In the genomic region with DNA sequence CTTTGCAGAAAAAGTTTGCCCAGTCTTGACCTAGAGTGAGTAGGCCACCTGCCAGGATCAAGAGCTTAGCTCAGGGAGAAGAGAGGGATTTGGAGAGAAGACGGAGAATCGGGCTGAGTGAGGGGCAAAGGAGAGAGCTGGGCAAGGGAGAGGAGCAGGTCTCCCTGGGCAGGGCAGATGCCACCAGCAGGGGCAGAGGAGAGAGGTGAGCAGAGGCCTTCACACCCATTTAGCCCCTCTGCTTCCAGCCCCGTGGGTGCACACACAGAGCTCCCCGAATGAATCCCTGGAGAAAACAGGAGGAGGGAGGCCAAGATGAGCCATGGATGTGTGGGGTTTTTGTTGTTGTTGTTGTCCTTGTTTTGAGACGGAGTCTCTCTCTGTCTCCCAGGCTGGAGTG, we compare ENCODE assay signal across 21 cellular contexts. TPM values are rescaled to one million over a fixed set of nuclear protein-coding genes. Genes with fewer than 3 reads are reported as not detected.
DNase-seq lines count a peak whose midpoint lies in the region; ATAC-seq and TF ChIP-seq lines count a peak whose summit lies in the region.
"Had no signal": no experiment of that assay in that cellular context is flagged by ENCODE, and none has a peak within 500 bp of the region (broad histone marks: within the 10 kb centered on the region; RNA-seq: fewer than 3 reads in every experiment).

No MANE protein-coding gene starts in this region.

- no peak overlapping the region for H3K27ac Mint-ChIP-seq in chondrocyte (ENCODE audit: unreplicated experiment)

- H3K4me3 ChIP-seq in DND-41 (ENCODE audit: low read depth in 1 of 2, low read length in 2 of 2) (no peak overlapping the region), HEK293 (ENCODE audit: low read depth, low read length) (no peak overlapping the region), lower lobe of right lung (no peak overlapping the region), testis (no peak overlapping the region)
- H3K4me3 ChIP-seq: A549, SK-N-MC had no signal

- H3K27me3 Mint-ChIP-seq in chondrocyte (ENCODE audit: low read depth): peaks cover 12% of the 10 kb centered on the region

- H3K27ac ChIP-seq in DND-41 (ENCODE audit: low read length) (no peak overlapping the region), HEK293 (ENCODE audit: extremely low read depth, low read depth, low read length) (no peak overlapping the region), lower lobe of right lung (no peak overlapping the region), testis (no peak overlapping the region)
- H3K27ac ChIP-seq: A549, C4-2B, SK-N-MC had no signal

- H3K9me3 Mint-ChIP-seq in chondrocyte (ENCODE audit: low read depth): no peaks in the 10 kb centered on the region
- H3K9me3 Mint-ChIP-seq: IgD-negative memory B cell had no signal

- TF ChIP-seq POLR2A in testis (IDR thresholded peaks at IDR 0.05): no peak

- H3K9me3 ChIP-seq in DND-41 (ENCODE audit: insufficient read depth, low read length, severe bottlenecking): no peaks in the 10 kb centered on the region
- H3K9me3 ChIP-seq in HEK293 (ENCODE audit: control insufficient read depth, insufficient read depth, low read depth, low read length): no peaks in the 10 kb centered on the region
- H3K9me3 ChIP-seq in lower lobe of right lung: no peaks in the 10 kb centered on the region
- H3K9me3 ChIP-seq in testis: no peaks in the 10 kb centered on the region
- H3K9me3 ChIP-seq: A549 had no signal

- no peak overlapping the region for H3K9ac ChIP-seq in DND-41 (ENCODE audit: low read depth, low read length)

- CTCF ChIA-PET in HEK293 (lab: Yijun Ruan, JAX): interaction anchor here (1.2 kb wide), 1 partner anchor 54 kb away, joined by 3 read pairs; no protein-coding TSS in a partner anchor

- no peaks in the 10 kb centered on the region for H3K4me1 ChIP-seq in DND-41 (ENCODE audit: insufficient read depth, low read length)
- peaks cover 6% of the 10 kb centered on the region for H3K4me1 ChIP-seq in HEK293 (ENCODE audit: control insufficient read depth, insufficient read depth, low read length)
- no peaks in the 10 kb centered on the region for H3K4me1 ChIP-seq in lower lobe of right lung
- no peaks in the 10 kb centered on the region for H3K4me1 ChIP-seq in testis
- H3K4me1 ChIP-seq: A549 had no signal

- no peaks in the 10 kb centered on the region for H3K79me2 ChIP-seq in DND-41 (ENCODE audit: insufficient read depth, low read length)

- H3K36me3 ChIP-seq in DND-41 (ENCODE audit: insufficient read depth, low read length): no peaks in the 10 kb centered on the region
- no peaks in the 10 kb centered on the region for H3K36me3 ChIP-seq in HEK293 (ENCODE audit: control insufficient read depth in 2 of 2, insufficient read depth in 1 of 2, low read length in 2 of 2)
- H3K36me3 ChIP-seq in lower lobe of right lung: peaks cover 15% of the 10 kb centered on the region
- H3K36me3 ChIP-seq in testis (ENCODE audit: low read depth, missing control alignments): no peaks in the 10 kb centered on the region

- intact Hi-C loops in lower lobe of right lung (cut with DNase I): no loop called here
- intact Hi-C loops in sciatic nerve (cut with DNase I): no loop called here
- intact Hi-C loops in testis (cut with DNase I; ENCODE audit: low total_unique reads): no loop called here

- WGBS in testis, 2 donors: 84 to 96% methylated on average over 5 of the region's 5 CpGs

- no peak for DNase-seq in DND-41
- peak; percentile 40 for DNase-seq in chondrocyte (ENCODE audit: low spot score)
- DNase-seq in lower lobe of right lung: peak; percentile 31
- DNase-seq in HT-29 (ENCODE audit: low spot score): no peak
- DNase-seq in sciatic nerve (ENCODE audit: low spot score): no peak
- no peak for DNase-seq in testis
- DNase-seq: Kasumi-1, NCI-H1105 treated with DMSO at 0.1 percent for 48 hours, NCI-H1694 treated with DMSO at 0.1 percent for 48 hours, NCI-H2107, NCI-H2227 treated with DMSO at 0.1 percent for 48 hours, NCI-H524 had no signal

- H3K36me3 Mint-ChIP-seq in chondrocyte (ENCODE audit: low read depth): no peaks in the 10 kb centered on the region
- H3K36me3 Mint-ChIP-seq: IgD-negative memory B cell had no signal

- H3K4me3 Mint-ChIP-seq in chondrocyte (ENCODE audit: unreplicated experiment): no peak overlapping the region
- H3K4me3 Mint-ChIP-seq: IgD-negative memory B cell had no signal

- H3K27me3 ChIP-seq in DND-41 (ENCODE audit: insufficient read depth, low read length, poor library complexity) (peaks cover 2% of the 10 kb centered on the region), lower lobe of right lung (ENCODE audit: low read depth) (no peaks in the 10 kb centered on the region), testis (no peaks in the 10 kb centered on the region)

- H3K4me1 Mint-ChIP-seq in chondrocyte (ENCODE audit: low read depth): peaks cover 3% of the 10 kb centered on the region
- H3K4me1 Mint-ChIP-seq: IgD-negative memory B cell had no signal

- no peak overlapping the region for H3K4me2 ChIP-seq in DND-41 (ENCODE audit: insufficient read depth, low read length)
- H3K4me2 ChIP-seq: A549 had no signal

- H2AFZ ChIP-seq in DND-41 (ENCODE audit: low read depth, low read length): no peak overlapping the region

- POLR2A ChIA-PET in HEK293 (lab: Yijun Ruan, JAX): interaction anchor here (1.9 kb wide), 1 partner anchor 13 kb away, joined by 5 read pairs; no protein-coding TSS in a partner anchor

- ATAC-seq in DND-41 (ENCODE audit: insufficient read depth, low read depth) (no peak), lower lobe of right lung (no peak), sciatic nerve (no peak), HG03025 (IDR thresholded peaks at IDR 0.05; ENCODE audit: low FRiP score, unreplicated experiment) (no peak)
- ATAC-seq: Panc1, Right ventricle myocardium inferior had no signal

- TF ChIP-seq CTCF in DND-41 (IDR thresholded peaks at IDR 0.05; ENCODE audit: borderline replicate concordance, extremely low read depth, low read length, poor library complexity, severe bottlenecking) (peak; percentile 11), HEK293 (tag by site-specific recombination; IDR thresholded peaks at IDR 0.05) (0 out of 2 replicates have a peak, but pooled peaks have one; percentile 25), chondrocyte (IDR thresholded peaks at IDR 0.05) (no peak), lower lobe of right lung (IDR thresholded peaks at IDR 0.05) (no peak), testis (IDR thresholded peaks at IDR 0.05) (no peak)

- no peaks in the 10 kb centered on the region for H4K20me1 ChIP-seq in DND-41 (ENCODE audit: insufficient read depth, low read length)

TF ChIP-seq in HEK293, 187 proteins besides CTCF, POLR2A, EP300 and RAD21:
- TF ChIP-seq ZNF501 (tag by site-specific recombination; IDR thresholded peaks at IDR 0.05) (no peak), ZSCAN16 (tag by site-specific recombination; IDR thresholded peaks at IDR 0.05) (no peak), ZNF335 (tag by site-specific recombination; conservative IDR thresholded peaks at IDR 0.05) (no peak), ZNF555 (tag by site-specific recombination; conservative IDR thresholded peaks at IDR 0.05) (no peak), ZNF366 (tag by site-specific recombination; conservative IDR thresholded peaks at IDR 0.05) (no peak)
- TF ChIP-seq, protein P1, sequence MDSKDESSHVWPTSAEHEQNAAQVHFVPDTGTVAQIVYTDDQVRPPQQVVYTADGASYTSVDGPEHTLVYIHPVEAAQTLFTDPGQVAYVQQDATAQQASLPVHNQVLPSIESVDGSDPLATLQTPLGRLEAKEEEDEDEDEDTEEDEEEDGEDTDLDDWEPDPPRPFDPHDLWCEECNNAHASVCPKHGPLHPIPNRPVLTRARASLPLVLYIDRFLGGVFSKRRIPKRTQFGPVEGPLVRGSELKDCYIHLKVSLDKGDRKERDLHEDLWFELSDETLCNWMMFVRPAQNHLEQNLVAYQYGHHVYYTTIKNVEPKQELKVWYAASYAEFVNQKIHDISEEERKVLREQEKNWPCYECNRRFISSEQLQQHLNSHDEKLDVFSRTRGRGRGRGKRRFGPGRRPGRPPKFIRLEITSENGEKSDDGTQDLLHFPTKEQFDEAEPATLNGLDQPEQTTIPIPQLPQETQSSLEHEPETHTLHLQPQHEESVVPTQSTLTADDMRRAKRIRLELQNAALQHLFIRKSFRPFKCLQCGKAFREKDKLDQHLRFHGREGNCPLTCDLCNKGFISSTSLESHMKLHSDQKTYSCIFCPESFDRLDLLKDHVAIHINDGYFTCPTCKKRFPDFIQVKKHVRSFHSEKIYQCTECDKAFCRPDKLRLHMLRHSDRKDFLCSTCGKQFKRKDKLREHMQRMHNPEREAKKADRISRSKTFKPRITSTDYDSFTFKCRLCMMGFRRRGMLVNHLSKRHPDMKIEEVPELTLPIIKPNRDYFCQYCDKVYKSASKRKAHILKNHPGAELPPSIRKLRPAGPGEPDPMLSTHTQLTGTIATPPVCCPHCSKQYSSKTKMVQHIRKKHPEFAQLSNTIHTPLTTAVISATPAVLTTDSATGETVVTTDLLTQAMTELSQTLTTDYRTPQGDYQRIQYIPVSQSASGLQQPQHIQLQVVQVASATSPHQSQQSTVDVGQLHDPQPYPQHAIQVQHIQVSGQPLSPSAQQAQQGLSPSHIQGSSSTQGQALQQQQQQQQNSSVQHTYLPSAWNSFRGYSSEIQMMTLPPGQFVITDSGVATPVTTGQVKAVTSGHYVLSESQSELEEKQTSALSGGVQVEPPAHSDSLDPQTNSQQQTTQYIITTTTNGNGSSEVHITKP (tag by site-specific recombination; IDR thresholded peaks at IDR 0.05): no peak
- TF ChIP-seq, protein P2, sequence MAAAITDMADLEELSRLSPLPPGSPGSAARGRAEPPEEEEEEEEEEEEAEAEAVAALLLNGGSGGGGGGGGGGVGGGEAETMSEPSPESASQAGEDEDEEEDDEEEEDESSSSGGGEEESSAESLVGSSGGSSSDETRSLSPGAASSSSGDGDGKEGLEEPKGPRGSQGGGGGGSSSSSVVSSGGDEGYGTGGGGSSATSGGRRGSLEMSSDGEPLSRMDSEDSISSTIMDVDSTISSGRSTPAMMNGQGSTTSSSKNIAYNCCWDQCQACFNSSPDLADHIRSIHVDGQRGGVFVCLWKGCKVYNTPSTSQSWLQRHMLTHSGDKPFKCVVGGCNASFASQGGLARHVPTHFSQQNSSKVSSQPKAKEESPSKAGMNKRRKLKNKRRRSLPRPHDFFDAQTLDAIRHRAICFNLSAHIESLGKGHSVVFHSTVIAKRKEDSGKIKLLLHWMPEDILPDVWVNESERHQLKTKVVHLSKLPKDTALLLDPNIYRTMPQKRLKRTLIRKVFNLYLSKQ (tag by site-specific recombination; IDR thresholded peaks at IDR 0.05; ENCODE audit: borderline replicate concordance): no peak

RNA-seq across cellular contexts. Expression of a gene that starts 29.2 kb away (rescaled TPM):
- not detected in 3 replicates for total RNA-seq in chondrocyte
- total RNA-seq in lower lobe of right lung: 22.3 TPM
- not detected in 2 replicates for total RNA-seq in HT-29 (2014; rRNA removed; shearing (Covaris generic))
- total RNA-seq in sciatic nerve: not detected
- 1 to 10 TPM; 1.5 to 1.7 TPM for total RNA-seq in testis
- polyA plus RNA-seq in testis (ENCODE audit: insufficient read depth, low read depth, low replicate concordance): 3.2 TPM
- total RNA-seq: Daoy, Right ventricle myocardium inferior had no signal
- polyA plus RNA-seq: IgD-negative memory B cell had no signal

Comparison
In these comparisons a context has a peak if more than half of its experiments do, and no peak if none do; other contexts are left out.
1. DNase-seq: peak in chondrocyte (single experiment) and lower lobe of right lung (single experiment); none in DND-41 (single experiment), HT-29 (single experiment), sciatic nerve (single experiment) and testis (single experiment).
2. CTCF ChIP-seq: peak in DND-41 (single experiment) and HEK293 (single experiment); none in chondrocyte (single experiment), lower lobe of right lung (single experiment) and testis (0 of 3).